In genomic region chr3:71391361-71391760, GRCh38 we compare ENCODE assay signal across 12 cellular contexts.
DNase-seq lines count a peak whose midpoint lies in the region; ATAC-seq and TF ChIP-seq lines count a peak whose summit lies in the region.
"Had no signal": no experiment of that assay in that cellular context is flagged by ENCODE, and none has a peak within 500 bp of the region (broad histone marks: within the 10 kb centered on the region; RNA-seq: fewer than 3 reads in every experiment).

No MANE protein-coding gene starts in this region.

- no peaks in the 10 kb centered on the region for H3K27me3 Mint-ChIP-seq in activated naive CD8-positive, alpha-beta T cell treated with anti-CD3 and anti-CD28 coated beads, Interleukin-2, amount 10 ng/mL, durations not matched to agents 7 days and 5 days

- no peak for ATAC-seq in activated naive CD8-positive, alpha-beta T cell treated with anti-CD3 and anti-CD28 coated beads, Interleukin-2, amount 10 ng/mL, durations not matched to agents 7 days and 5 days (ENCODE audit: low read depth)
- no peak for ATAC-seq in HG03521 (IDR thresholded peaks at IDR 0.05; ENCODE audit: unreplicated experiment)
- ATAC-seq in GM18505 (IDR thresholded peaks at IDR 0.05; ENCODE audit: unreplicated experiment), result no peak

- DNase-seq in KG1 (lab: John Stamatoyannopoulos, UW) (peak; percentile 68), mucosa of gallbladder (ENCODE audit: low spot score) (no peak)
- no peak for DNase-seq in activated naive CD8-positive, alpha-beta T cell treated with anti-CD3 and anti-CD28 coated beads, Interleukin-2, amount 10 ng/mL, durations not matched to agents 7 days and 5 days
- DNase-seq: activated effector memory CD4-positive, alpha-beta T cell treated with anti-CD3 and anti-CD28 coated beads, Interleukin-2, amount 50 U/mL, for 16 hours; DMS53; NCI-H345; Right ventricle myocardium superior had no signal

- H3K4me1 Mint-ChIP-seq in activated naive CD8-positive, alpha-beta T cell treated with anti-CD3 and anti-CD28 coated beads, Interleukin-2, amount 10 ng/mL, durations not matched to agents 7 days and 5 days, result peaks cover 50% of the 10 kb centered on the region

- peaks cover 25% of the 10 kb centered on the region for H3F3A ChIP-seq in DOHH2 (ENCODE audit: control insufficient read depth, insufficient read depth)

- 0 out of 2 replicates have a peak, but pooled peaks cover 4% of the 10 kb centered on the region for H3K36me3 ChIP-seq in DOHH2 (ENCODE audit: control insufficient read depth, low read length)
- H3K36me3 ChIP-seq in neutrophil, result no peaks in the 10 kb centered on the region
- H3K36me3 ChIP-seq: suprapubic skin had no signal

- H3K9me3 ChIP-seq in DOHH2 (ENCODE audit: control insufficient read depth, insufficient read depth, low read length), result no peaks in the 10 kb centered on the region
- no peaks in the 10 kb centered on the region for H3K9me3 ChIP-seq in neutrophil
- H3K9me3 ChIP-seq: suprapubic skin had no signal

- no peak for TF ChIP-seq POLR2A in GM18505 (IDR thresholded peaks at IDR 0.05; ENCODE audit: borderline replicate concordance, extremely low read depth, insufficient read depth, insufficient read length)

- POLR2A ChIA-PET in activated naive CD8-positive, alpha-beta T cell treated with anti-CD3 and anti-CD28 coated beads, Interleukin-2, amount 10 ng/mL, durations not matched to agents 7 days and 5 days (lab: Charles Lee), result interaction anchor here (1.5 to 2.4 kb wide), 2 partner anchors 19 to 27 kb away, joined by 6 to 7 read pairs; no protein-coding TSS in a partner anchor

- peak overlapping the region; percentile 72 for H3K4me3 Mint-ChIP-seq in activated naive CD8-positive, alpha-beta T cell treated with anti-CD3 and anti-CD28 coated beads, Interleukin-2, amount 10 ng/mL, durations not matched to agents 7 days and 5 days

- H3K27ac Mint-ChIP-seq in activated naive CD8-positive, alpha-beta T cell treated with anti-CD3 and anti-CD28 coated beads, Interleukin-2, amount 10 ng/mL, durations not matched to agents 7 days and 5 days, result peak overlapping the region; percentile 90

- H3K4me3 ChIP-seq in DOHH2 (ENCODE audit: low read length) (peak overlapping the region; percentile 65), neutrophil (ENCODE audit: low read depth in 1 of 2, low read length in 1 of 2) (no peak overlapping the region)
- H3K4me3 ChIP-seq: suprapubic skin had no signal

- H4K20me1 ChIP-seq in DOHH2 (ENCODE audit: control insufficient read depth, insufficient read depth, low read depth, low read length), result 0 out of 2 replicates have a peak, but pooled peaks cover 9% of the 10 kb centered on the region

- H3K27me3 ChIP-seq in DOHH2 (ENCODE audit: control insufficient read depth, low read length) (no peaks in the 10 kb centered on the region), neutrophil (no peaks in the 10 kb centered on the region)
- H3K27me3 ChIP-seq: suprapubic skin had no signal

- peak overlapping the region; percentile 78 for H3K4me2 ChIP-seq in DOHH2 (ENCODE audit: low read length)

- H3K27ac ChIP-seq in DOHH2 (ENCODE audit: low read depth, low read length) (peak overlapping the region; percentile 95), neutrophil (peak overlapping the region; percentile 64)
- H3K27ac ChIP-seq: suprapubic skin had no signal

- H3K79me2 ChIP-seq in DOHH2 (ENCODE audit: control insufficient read depth, low read length), result peaks cover 87% of the 10 kb centered on the region

- TF ChIP-seq CTCF in DOHH2 (IDR thresholded peaks at IDR 0.05; ENCODE audit: low read depth, low read length, poor library complexity, severe bottlenecking), result no peak
- no peak for TF ChIP-seq CTCF in neutrophil (IDR thresholded peaks at IDR 0.05)

- no peaks in the 10 kb centered on the region for H3K9me2 ChIP-seq in DOHH2 (replicated peaks; ENCODE audit: control insufficient read depth, low read length)

- H3K9me3 Mint-ChIP-seq in activated naive CD8-positive, alpha-beta T cell treated with anti-CD3 and anti-CD28 coated beads, Interleukin-2, amount 10 ng/mL, durations not matched to agents 7 days and 5 days, result peaks cover 2% of the 10 kb centered on the region

- no peaks in the 10 kb centered on the region for H3K36me3 Mint-ChIP-seq in activated naive CD8-positive, alpha-beta T cell treated with anti-CD3 and anti-CD28 coated beads, Interleukin-2, amount 10 ng/mL, durations not matched to agents 7 days and 5 days

- H3K4me1 ChIP-seq in DOHH2 (ENCODE audit: control insufficient read depth, low read length) (peaks cover 87% of the 10 kb centered on the region), neutrophil (ENCODE audit: control insufficient read depth in 1 of 2, insufficient read depth in 1 of 2, low read depth in 1 of 2, low read length in 1 of 2) (peaks cover 39 to 52% of the 10 kb centered on the region in 2 experiments)
